Comparison of ENCODE assay signal across 8 cellular contexts in genomic region chr7:33040803-33041516, GRCh38. TPM values are rescaled to one million over a fixed set of nuclear protein-coding genes. Genes with fewer than 3 reads are reported as not detected.
A peak's percentile ranks its signal among the peaks of the same experiment; 100 is the strongest.
DNase-seq lines count a peak whose midpoint lies in the region; ATAC-seq and TF ChIP-seq lines count a peak whose summit lies in the region.

No MANE protein-coding gene starts in this region.

- no peaks in the 10 kb centered on the region for H3K9me3 ChIP-seq in aorta (ENCODE audit: control insufficient read depth, low read length)

- no peaks in the 10 kb centered on the region for H3K36me3 ChIP-seq in aorta (ENCODE audit: control insufficient read depth in 1 of 2, insufficient read depth in 2 of 2, low read length in 1 of 2)

- H3K4me3 ChIP-seq in aorta (ENCODE audit: low read length in 2 of 2) = no peak overlapping the region

- H3K36me3 Mint-ChIP-seq in activated B cell treated with CpG ODN at 0.5 μM for 24 hours (ENCODE audit: low read depth) (no peaks in the 10 kb centered on the region), neural crest cell (ENCODE audit: low read depth) (no peaks in the 10 kb centered on the region)

- peak; percentile 14 for DNase-seq in AG20443 (ENCODE audit: low spot score)
- DNase-seq in activated B cell treated with CpG ODN at 0.5 μM for 24 hours = no peak
- DNase-seq in effector CD4-positive, alpha-beta T cell = peak; percentile 69
- DNase-seq in neural crest cell (ENCODE audit: low read depth, low spot score) = no peak
- DNase-seq in aorta = no peak
- no peak for DNase-seq in dedifferentiated amniotic fluid mesenchymal stem cell (ENCODE audit: extremely low spot score)

- H3K4me3 Mint-ChIP-seq in activated B cell treated with CpG ODN at 0.5 μM for 24 hours = peak overlapping the region; percentile 79
- H3K4me3 Mint-ChIP-seq in neural crest cell = no peak overlapping the region

- no peaks in the 10 kb centered on the region for H3K27me3 ChIP-seq in aorta (ENCODE audit: control insufficient read depth in 1 of 2, insufficient read depth in 2 of 2, low read length in 1 of 2)

- 85 to 89% methylated on average over 9 of the region's 9 CpGs for WGBS in aorta, 2 donors

- H3K27ac Mint-ChIP-seq in activated B cell treated with CpG ODN at 0.5 μM for 24 hours = peak overlapping the region; percentile 81
- H3K27ac Mint-ChIP-seq in neural crest cell (ENCODE audit: unreplicated experiment) = peak overlapping the region; percentile 57

- intact Hi-C loops in activated B cell treated with CpG ODN at 0.5 μM for 24 hours (cut with micrococcal nuclease) = loop anchor here (1.0 kb wide), 3 partner anchors 9 to 149 kb away; no protein-coding TSS in a partner anchor
- intact Hi-C loops in aorta (cut with DNase I) = no loop called here

- ATAC-seq in GM19328 (IDR thresholded peaks at IDR 0.05; ENCODE audit: unreplicated experiment) = peak; percentile 96
- ATAC-seq in HG03439 (IDR thresholded peaks at IDR 0.05; ENCODE audit: unreplicated experiment) = peak; percentile 91
- ATAC-seq in activated B cell treated with CpG ODN at 0.5 μM for 24 hours (ENCODE audit: low read depth) = peak; percentile 98
- ATAC-seq in aorta (ENCODE audit: low FRiP score) = peak; percentile 41

- H3K9me3 Mint-ChIP-seq in activated B cell treated with CpG ODN at 0.5 μM for 24 hours (no peaks in the 10 kb centered on the region), neural crest cell (no peaks in the 10 kb centered on the region)

- no peaks in the 10 kb centered on the region for H3K27me3 Mint-ChIP-seq in activated B cell treated with CpG ODN at 0.5 μM for 24 hours
- H3K27me3 Mint-ChIP-seq in neural crest cell (ENCODE audit: low read depth) = no peaks in the 10 kb centered on the region

- H3K27ac ChIP-seq in aorta (ENCODE audit: low read depth in 1 of 2, low read length in 2 of 2) = no peak overlapping the region

- CTCF ChIA-PET in activated B cell treated with CpG ODN at 0.5 μM for 24 hours (lab: Charles Lee) = interaction anchor here (1.4 to 3.2 kb wide), 4 partner anchors 8 to 194 kb away, joined by 4 to 17 read pairs (median 10); partner anchors contain the start of gene RP9

- TF ChIP-seq CTCF in activated B cell treated with CpG ODN at 0.5 μM for 24 hours (IDR thresholded peaks at IDR 0.05) = no peak
- TF ChIP-seq CTCF in neural crest cell (conservative IDR thresholded peaks at IDR 0.05) = no peak

- H3K4me1 Mint-ChIP-seq in activated B cell treated with CpG ODN at 0.5 μM for 24 hours (peaks cover 75% of the 10 kb centered on the region), neural crest cell (peaks cover 23% of the 10 kb centered on the region)

- no peaks in the 10 kb centered on the region for H3K4me1 ChIP-seq in aorta (ENCODE audit: control insufficient read depth in 1 of 2, insufficient read depth in 2 of 2, low read length in 2 of 2)

- POLR2A ChIA-PET in activated B cell treated with CpG ODN at 0.5 μM for 24 hours (lab: Charles Lee) = interaction anchor here (0.5 to 3.0 kb wide), 11 partner anchors 9 to 194 kb away, joined by 3 to 36 read pairs (median 6); partner anchors contain the start of genes KBTBD2, NT5C3A and RP9

RNA-seq across cellular contexts. Expression of gene NT5C3A, which starts 21.6 kb away (rescaled TPM):
- total RNA-seq in activated B cell treated with CpG ODN at 0.5 μM for 24 hours = 37.1 and 40.7 TPM in 2 replicates
- total RNA-seq in neural crest cell = 30.8 and 35.5 TPM in 2 replicates
- total RNA-seq in aorta = 10 to 100 TPM; 16.9 to 28.2 TPM
- 10 to 100 TPM; 14.5 to 15.8 TPM for polyA plus RNA-seq in aorta

Comparison
In these comparisons a context has a peak if more than half of its experiments do, and no peak if none do; other contexts are left out.
1. DNase-seq: peak in AG20443 (single experiment) and effector CD4-positive, alpha-beta T cell (single experiment); none in activated B cell treated with CpG ODN at 0.5 μM for 24 hours (single experiment), neural crest cell (single experiment), aorta (0 of 2) and dedifferentiated amniotic fluid mesenchymal stem cell (single experiment).
2. ATAC-seq: peak in every context shown above with its lines; median percentile 98 in activated B cell treated with CpG ODN at 0.5 μM for 24 hours; 96 in GM19328; 91 in HG03439; 41 in aorta.